Comparison of ENCODE assay signal across 20 cellular contexts in the genomic region with DNA sequence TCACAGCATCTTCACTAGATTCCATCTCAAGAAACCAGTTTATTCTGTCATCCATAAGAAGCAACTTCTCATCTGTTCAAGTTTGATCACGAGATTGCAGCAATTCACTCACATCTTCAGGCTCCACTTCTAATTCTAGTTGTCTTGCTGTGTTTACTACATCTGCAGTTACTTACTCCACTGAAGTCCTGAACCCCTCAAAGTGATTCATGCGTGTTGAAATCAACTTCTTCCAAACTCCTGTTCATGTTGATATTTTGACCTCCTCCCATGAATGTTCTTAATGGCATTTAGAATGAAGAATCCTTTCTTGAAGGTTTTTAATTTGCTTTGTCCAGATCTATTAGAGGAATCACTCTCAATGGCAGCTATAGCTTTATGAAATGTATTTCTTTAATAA.
"Had no signal": no experiment of that assay in that cellular context is flagged by ENCODE, and none has a peak within 500 bp of the region (broad histone marks: within the 10 kb centered on the region; RNA-seq: fewer than 3 reads in every experiment).

No MANE protein-coding gene starts in this region.

- H3K4me1 Mint-ChIP-seq: stimulated activated memory B cell treated with anti-CD40 and anti-IgM and Interleukin-4, amounts not matched to agents 10 μg/mL and 1 μg/mL and 100 μg/mL, for 72 hours had no signal

- H3K36me3 Mint-ChIP-seq: stimulated activated memory B cell treated with anti-CD40 and anti-IgM and Interleukin-4, amounts not matched to agents 10 μg/mL and 1 μg/mL and 100 μg/mL, for 72 hours had no signal

- ATAC-seq: esophagus mucosa; heart left ventricle; psoas muscle; right lobe of liver; stimulated activated memory B cell treated with anti-CD40 and anti-IgM and Interleukin-4, amounts not matched to agents 10 μg/mL and 1 μg/mL and 100 μg/mL, for 72 hours; upper lobe of right lung had no signal

- H3K4me3 Mint-ChIP-seq: naive B cell; nephron; stimulated activated memory B cell treated with anti-CD40 and anti-IgM and Interleukin-4, amounts not matched to agents 10 μg/mL and 1 μg/mL and 100 μg/mL, for 72 hours; stimulated activated naive CD8-positive, alpha-beta T cell treated with anti-CD3 and anti-CD28 coated beads, Interleukin-15, Interleukin-2, amounts not matched to agents 100 ng/mL and 50 ng/mL, for 24 hours had no signal

- H3K27me3 Mint-ChIP-seq: naive B cell; stimulated activated memory B cell treated with anti-CD40 and anti-IgM and Interleukin-4, amounts not matched to agents 10 μg/mL and 1 μg/mL and 100 μg/mL, for 72 hours; stimulated activated naive CD8-positive, alpha-beta T cell treated with anti-CD3 and anti-CD28 coated beads, Interleukin-15, Interleukin-2, amounts not matched to agents 100 ng/mL and 50 ng/mL, for 24 hours had no signal

- DNase-seq: effector CD4-positive, alpha-beta T cell; heart left ventricle; hippocampal formation; kidney glomerular epithelial cell; mesendoderm; naive B cell; psoas muscle; retina; right lobe of liver; spleen; stimulated activated CD4-positive, alpha-beta T cell treated with anti-CD3 and anti-CD28 coated beads, Interleukin-15, amount 100 ng/mL, for 24 hours; stimulated activated CD4-positive, alpha-beta T cell treated with anti-CD3 and anti-CD28 coated beads, Interleukin-1b, Interleukin-23, amount 100 ng/mL, for 48 hours; stimulated activated CD4-positive, alpha-beta T cell treated with anti-CD3 and anti-CD28 coated beads, Interleukin-4, amount 100 ng/mL, for 24 hours; upper lobe of right lung had no signal

- H3K4me3 ChIP-seq: coronary artery, heart left ventricle, psoas muscle, right lobe of liver, spleen, tibial nerve, upper lobe of right lung had no signal

- H3K9me3 Mint-ChIP-seq: stimulated activated naive CD8-positive, alpha-beta T cell treated with anti-CD3 and anti-CD28 coated beads, Interleukin-15, Interleukin-2, amounts not matched to agents 100 ng/mL and 50 ng/mL, for 24 hours had no signal

- H3K27ac Mint-ChIP-seq: nephron; stimulated activated memory B cell treated with anti-CD40 and anti-IgM and Interleukin-4, amounts not matched to agents 10 μg/mL and 1 μg/mL and 100 μg/mL, for 72 hours; stimulated activated naive CD8-positive, alpha-beta T cell treated with anti-CD3 and anti-CD28 coated beads, Interleukin-15, Interleukin-2, amounts not matched to agents 100 ng/mL and 50 ng/mL, for 24 hours had no signal
